Comparison of ENCODE assay signal across 28 cellular contexts in the genomic region with DNA sequence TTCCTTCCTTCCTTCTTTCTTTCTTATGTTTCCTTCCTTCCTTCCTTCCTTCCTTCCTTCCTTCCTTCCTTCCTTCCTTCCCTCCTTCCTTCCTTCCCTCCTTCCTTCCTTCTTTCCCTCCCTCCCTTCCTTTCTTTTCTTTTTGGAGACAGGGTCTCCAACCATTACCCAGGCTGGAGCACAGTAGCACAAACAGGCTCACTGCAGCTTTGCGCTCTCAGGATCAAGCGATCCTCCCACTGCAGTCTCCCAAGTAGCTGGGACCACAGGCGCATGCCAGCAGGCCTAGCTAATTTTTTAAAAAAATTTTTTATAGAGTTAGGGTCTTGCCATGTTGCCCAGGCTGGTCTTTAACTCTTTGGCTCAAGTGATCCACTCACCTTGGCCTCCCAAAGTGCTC.
"Had no signal": no experiment of that assay in that cellular context is flagged by ENCODE, and none has a peak within 500 bp of the region (broad histone marks: within the 10 kb centered on the region; RNA-seq: fewer than 3 reads in every experiment).

No MANE protein-coding gene starts in this region.

- H3K9me3 Mint-ChIP-seq: stimulated activated naive CD8-positive, alpha-beta T cell treated with anti-CD3 and anti-CD28 coated beads, Interleukin-15, Interleukin-2, amounts not matched to agents 100 ng/mL and 50 ng/mL, for 24 hours had no signal

- H3K27ac Mint-ChIP-seq: stimulated activated effector memory CD8-positive, alpha-beta T cell treated with anti-CD3 and anti-CD28 coated beads, Interleukin-12 subunit alpha, Interleukin-12 subunit beta, amount 100 ng/mL, for 72 hours; stimulated activated memory B cell treated with anti-CD40 and anti-IgM and Interleukin-4, amounts not matched to agents 10 μg/mL and 1 μg/mL and 100 μg/mL, for 72 hours; stimulated activated naive B cell treated with anti-CD40 and anti-IgM and Interleukin-4, amounts not matched to agents 10 μg/mL and 1 μg/mL and 100 μg/mL, for 72 hours; stimulated activated naive CD8-positive, alpha-beta T cell treated with anti-CD3 and anti-CD28 coated beads, Interleukin-15, amount 100 ng/mL, for 72 hours; stimulated activated naive CD8-positive, alpha-beta T cell treated with anti-CD3 and anti-CD28 coated beads, Interleukin-15, Interleukin-2, amounts not matched to agents 100 ng/mL and 50 ng/mL, for 24 hours; type B pancreatic cell had no signal

- H3K27me3 ChIP-seq: stomach, suprapubic skin, testis, thyroid gland, tibial artery, tibial nerve, transverse colon, upper lobe of left lung, upper lobe of right lung, uterus, vagina had no signal

- H3K4me1 ChIP-seq: stomach, suprapubic skin, testis, thyroid gland, tibial artery, tibial nerve, transverse colon, upper lobe of left lung, upper lobe of right lung, uterus, vagina had no signal

- H3K4me3 ChIP-seq: stomach, suprapubic skin, testis, thoracic aorta, thyroid gland, tibial artery, tibial nerve, transverse colon, upper lobe of left lung, upper lobe of right lung, uterus, vagina had no signal

- ATAC-seq: stimulated activated effector memory CD8-positive, alpha-beta T cell treated with anti-CD3 and anti-CD28 coated beads, Interleukin-12 subunit alpha, Interleukin-12 subunit beta, amount 100 ng/mL, for 72 hours; stimulated activated memory B cell treated with anti-CD40 and anti-IgM and Interleukin-4, amounts not matched to agents 10 μg/mL and 1 μg/mL and 100 μg/mL, for 72 hours; stimulated activated naive B cell treated with anti-CD40 and anti-IgM and Interleukin-4, amounts not matched to agents 10 μg/mL and 1 μg/mL and 100 μg/mL, for 72 hours; stimulated activated naive CD8-positive, alpha-beta T cell treated with anti-CD3 and anti-CD28 coated beads, Interleukin-15, amount 100 ng/mL, for 72 hours; stimulated activated naive CD8-positive, alpha-beta T cell treated with anti-CD3 and anti-CD28 coated beads, Interleukin-15, Interleukin-2, amounts not matched to agents 100 U/mL and 50 U/mL, for 24 hours; upper lobe of right lung had no signal

- H3K27me3 Mint-ChIP-seq: stimulated activated memory B cell treated with anti-CD40 and anti-IgM and Interleukin-4, amounts not matched to agents 10 μg/mL and 1 μg/mL and 100 μg/mL, for 72 hours; stimulated activated naive CD8-positive, alpha-beta T cell treated with anti-CD3 and anti-CD28 coated beads, Interleukin-15, amount 100 ng/mL, for 72 hours; stimulated activated naive CD8-positive, alpha-beta T cell treated with anti-CD3 and anti-CD28 coated beads, Interleukin-15, Interleukin-2, amounts not matched to agents 100 ng/mL and 50 ng/mL, for 24 hours; type B pancreatic cell had no signal

- H3K27ac ChIP-seq: stomach, suprapubic skin, testis, thoracic aorta, thyroid gland, tibial artery, tibial nerve, transverse colon, upper lobe of left lung, upper lobe of right lung, uterus, vagina had no signal

- H3K9me3 ChIP-seq: suprapubic skin, testis, thyroid gland, transverse colon, upper lobe of left lung, upper lobe of right lung, uterus, vagina had no signal

- H3K36me3 ChIP-seq: stomach, suprapubic skin, thoracic aorta, thyroid gland, tibial artery, tibial nerve, transverse colon, upper lobe of left lung, upper lobe of right lung, uterus, vagina had no signal

- H3K4me1 Mint-ChIP-seq: stimulated activated effector memory CD8-positive, alpha-beta T cell treated with anti-CD3 and anti-CD28 coated beads, Interleukin-12 subunit alpha, Interleukin-12 subunit beta, amount 100 ng/mL, for 72 hours; stimulated activated memory B cell treated with anti-CD40 and anti-IgM and Interleukin-4, amounts not matched to agents 10 μg/mL and 1 μg/mL and 100 μg/mL, for 72 hours; stimulated activated naive B cell treated with anti-CD40 and anti-IgM and Interleukin-4, amounts not matched to agents 10 μg/mL and 1 μg/mL and 100 μg/mL, for 72 hours; stimulated activated naive CD8-positive, alpha-beta T cell treated with anti-CD3 and anti-CD28 coated beads, Interleukin-15, amount 100 ng/mL, for 72 hours had no signal

- H3K4me3 Mint-ChIP-seq: stimulated activated effector memory CD8-positive, alpha-beta T cell treated with anti-CD3 and anti-CD28 coated beads, Interleukin-12 subunit alpha, Interleukin-12 subunit beta, amount 100 ng/mL, for 72 hours; stimulated activated memory B cell treated with anti-CD40 and anti-IgM and Interleukin-4, amounts not matched to agents 10 μg/mL and 1 μg/mL and 100 μg/mL, for 72 hours; stimulated activated naive B cell treated with anti-CD40 and anti-IgM and Interleukin-4, amounts not matched to agents 10 μg/mL and 1 μg/mL and 100 μg/mL, for 72 hours; stimulated activated naive CD8-positive, alpha-beta T cell treated with anti-CD3 and anti-CD28 coated beads, Interleukin-15, amount 100 ng/mL, for 72 hours; stimulated activated naive CD8-positive, alpha-beta T cell treated with anti-CD3 and anti-CD28 coated beads, Interleukin-15, Interleukin-2, amounts not matched to agents 100 ng/mL and 50 ng/mL, for 24 hours; type B pancreatic cell had no signal

- H3K36me3 Mint-ChIP-seq: stimulated activated effector memory CD8-positive, alpha-beta T cell treated with anti-CD3 and anti-CD28 coated beads, Interleukin-12 subunit alpha, Interleukin-12 subunit beta, amount 100 ng/mL, for 72 hours had no signal

- DNase-seq: stimulated activated CD4-positive, alpha-beta T cell treated with anti-CD3 and anti-CD28 coated beads, Interleukin-2, amount 100 ng/mL, for 48 hours; stimulated activated CD4-positive, alpha-beta T cell treated with anti-CD3 and anti-CD28 coated beads, Interleukin-4, amount 100 ng/mL, for 1 hour; stimulated activated CD4-positive, alpha-beta T cell treated with anti-CD3 and anti-CD28 coated beads, Interleukin-4, amount 100 ng/mL, for 24 hours; stimulated activated CD4-positive, alpha-beta T cell treated with anti-CD3 and anti-CD28 coated beads, Interleukin-4, amount 100 ng/mL, for 4 hours; stimulated activated CD8-positive, alpha-beta memory T cell treated with anti-CD3 and anti-CD28 coated beads, Interleukin-4, amount 100 ng/mL, for 48 hours; stimulated activated naive B cell treated with anti-CD40 and anti-IgM and Interleukin-4, amounts not matched to agents 10 μg/mL and 1 μg/mL and 100 μg/mL, for 72 hours; stimulated activated naive CD4-positive, alpha-beta T cell; stimulated activated naive CD4-positive, alpha-beta T cell treated with Interleukin-2 at 50 U/mL for 16 hours; stimulated activated naive CD8-positive, alpha-beta T cell treated with anti-CD3 and anti-CD28 coated beads, Interleukin-15, amount 100 ng/mL, for 72 hours; stimulated activated naive CD8-positive, alpha-beta T cell treated with anti-CD3 and anti-CD28 coated beads, Interleukin-15, Interleukin-2, amounts not matched to agents 100 U/mL and 50 U/mL, for 24 hours; stomach; substantia nigra; testis; thyroid gland; tibial artery; transverse colon; trophoblast cell; upper lobe of left lung; upper lobe of right lung; uterus had no signal
